Comparison of ENCODE assay signal across 1 cellular context in genomic region chr17:43632231-43632630, GRCh38.
A peak's percentile ranks its signal among the peaks of the same experiment; 100 is the strongest.
TF ChIP-seq lines count a peak whose summit lies in the region.

No MANE protein-coding gene starts in this region.

TF ChIP-seq in HepG2, 621 proteins besides CTCF, POLR2A, EP300 and RAD21:
- TF ChIP-seq U2AF1 (optimal IDR thresholded peaks at IDR 0.05; ENCODE audit: low read depth, low read length), result peak; percentile 68
- TF ChIP-seq MYPOP (CRISPR knock-in tag; IDR thresholded peaks at IDR 0.05), result no peak
- peak; percentile 42 for TF ChIP-seq ZNF687 (CRISPR knock-in tag; IDR thresholded peaks at IDR 0.05)
- TF ChIP-seq ZBTB4 (CRISPR knock-in tag; IDR thresholded peaks at IDR 0.05; ENCODE audit: borderline replicate concordance), result 0 out of 2 replicates have a peak, but pooled peaks have one; percentile 52
- 0 out of 2 replicates have a peak, but pooled peaks have one; percentile 3 for TF ChIP-seq MAX (IDR thresholded peaks at IDR 0.05)
